Comparison of ENCODE assay signal across 26 cellular contexts in the genomic region with DNA sequence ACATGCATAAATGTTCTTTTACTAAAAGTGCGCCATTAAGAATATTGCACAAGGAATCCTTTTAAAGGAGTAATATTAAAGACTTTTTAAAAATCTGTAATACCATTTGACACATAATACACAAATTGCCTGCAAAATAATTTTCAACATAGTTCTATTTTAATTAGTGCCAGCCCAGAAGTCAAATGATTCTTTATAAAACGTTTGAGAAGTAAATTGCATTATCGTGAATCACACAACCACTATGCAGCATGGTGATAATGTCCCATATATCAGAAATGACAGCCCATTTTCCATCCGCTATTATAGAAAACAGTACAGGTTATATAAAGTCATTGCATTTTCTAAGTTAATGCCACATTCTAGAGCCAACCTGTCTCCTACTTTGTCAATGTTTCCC.
"Had no signal": no experiment of that assay in that cellular context is flagged by ENCODE, and none has a peak within 500 bp of the region (broad histone marks: within the 10 kb centered on the region; RNA-seq: fewer than 3 reads in every experiment).

No MANE protein-coding gene starts in this region.

- H3K4me2 ChIP-seq: hepatocyte had no signal

- DNase-seq: colonic mucosa; cortex of kidney; dermis blood vessel endothelial cell; dorsolateral prefrontal cortex; effector CD4-positive, alpha-beta T cell; effector CD8-positive, alpha-beta T cell; effector memory CD4-positive, alpha-beta T cell; effector memory CD8-positive, alpha-beta T cell; endodermal cell; erythroblast; esophagus squamous epithelium; foreskin fibroblast; foreskin keratinocyte; foreskin melanocyte; gastrocnemius medialis; glutamatergic neuron; head of caudate nucleus; heart left ventricle; heart right ventricle had no signal

- H3K27me3 ChIP-seq: colonic mucosa, esophagus muscularis mucosa, esophagus squamous epithelium, foreskin keratinocyte, gastrocnemius medialis, gastroesophageal sphincter, heart left ventricle, heart right ventricle, hepatocyte had no signal

- H3K27me3 Mint-ChIP-seq: dendritic cell treated with granulocyte-macrophage colony-stimulating factor and Interleukin-4, amounts not matched to agents 40 ng/mL and 50 ng/mL, for 4 days; effector memory CD8-positive, alpha-beta T cell had no signal

- H3K27ac Mint-ChIP-seq: dendritic cell treated with granulocyte-macrophage colony-stimulating factor and Interleukin-4, amounts not matched to agents 40 ng/mL and 50 ng/mL, for 4 days; effector memory CD8-positive, alpha-beta T cell; endodermal cell had no signal

- H3K4me3 ChIP-seq: colonic mucosa, coronary artery, dorsolateral prefrontal cortex, esophagus muscularis mucosa, esophagus squamous epithelium, gastrocnemius medialis, gastroesophageal sphincter, heart left ventricle, heart right ventricle, hepatocyte had no signal

- H3K4me1 ChIP-seq: colonic mucosa, esophagus muscularis mucosa, esophagus squamous epithelium, foreskin keratinocyte, gastrocnemius medialis, gastroesophageal sphincter, heart left ventricle, heart right ventricle had no signal

- ATAC-seq: effector memory CD8-positive, alpha-beta T cell; esophagus mucosa; foreskin keratinocyte; gastrocnemius medialis; gastroesophageal sphincter; heart left ventricle; heart right ventricle had no signal

- H2AFZ ChIP-seq: hepatocyte had no signal

- H3K4me3 Mint-ChIP-seq: dendritic cell treated with granulocyte-macrophage colony-stimulating factor and Interleukin-4, amounts not matched to agents 40 ng/mL and 50 ng/mL, for 4 days; effector memory CD8-positive, alpha-beta T cell; endodermal cell had no signal

- H3K4me1 Mint-ChIP-seq: endodermal cell had no signal

- H3K27ac ChIP-seq: colonic mucosa, coronary artery, dorsolateral prefrontal cortex, epithelial cell of prostate, esophagus muscularis mucosa, esophagus squamous epithelium, foreskin keratinocyte, gastrocnemius medialis, gastroesophageal sphincter, heart left ventricle, heart right ventricle, hepatocyte had no signal

- H3K9me3 ChIP-seq: colonic mucosa, esophagus muscularis mucosa, esophagus squamous epithelium, gastrocnemius medialis, gastroesophageal sphincter, heart left ventricle, heart right ventricle had no signal

- H3K9me3 Mint-ChIP-seq: dendritic cell treated with granulocyte-macrophage colony-stimulating factor and Interleukin-4, amounts not matched to agents 40 ng/mL and 50 ng/mL, for 4 days; effector memory CD8-positive, alpha-beta T cell; endodermal cell had no signal

- H3K79me2 ChIP-seq: hepatocyte had no signal

- H3K36me3 ChIP-seq: colonic mucosa, esophagus muscularis mucosa, esophagus squamous epithelium, gastrocnemius medialis, gastroesophageal sphincter, heart left ventricle, heart right ventricle had no signal
